30 cellular contexts compared by ENCODE assay signal in genomic region chrX:79452879-79453278, GRCh38.
DNase-seq lines count a peak whose midpoint lies in the region; ATAC-seq and TF ChIP-seq lines count a peak whose summit lies in the region.
"Had no signal": no experiment of that assay in that cellular context is flagged by ENCODE, and none has a peak within 500 bp of the region (broad histone marks: within the 10 kb centered on the region; RNA-seq: fewer than 3 reads in every experiment).

No MANE protein-coding gene starts in this region.

- TF ChIP-seq CTCF in Peyer's patch (IDR thresholded peaks at IDR 0.05) (no peak), left lung (IDR thresholded peaks at IDR 0.05) (no peak)

- DNase-seq in Caki2 (ENCODE audit: low read depth) = peak; percentile 31
- peak in 2 of 3 donors; percentile 41 to 48 for DNase-seq in Peyer's patch
- DNase-seq in left lung = no peak
- DNase-seq in foreskin melanocyte = no peak
- no peak for DNase-seq in SIG-M5 (lab: John Stamatoyannopoulos, UW)
- DNase-seq: activated B cell treated with CpG ODN at 0.5 μM for 24 hours; activated CD4-positive, alpha-beta T cell treated with anti-CD3 and anti-CD28 coated beads, Interleukin-2, amount 50 U/mL, for 1 hour; activated naive CD4-positive, alpha-beta T cell treated with Interleukin-2 at 50 U/mL for 16 hours; activated T-cell treated with anti-CD3 and anti-CD28 coated beads, Interleukin-2, amount 50 U/mL, for 48 hours; adrenal gland; brain microvascular endothelial cell; Caco-2; DND-41; erythroblast; heart left ventricle; mesenchymal stem cell; NCI-H1105; NCI-H1930; NCI-H524 treated with DMSO at 0.1 percent for 48 hours; NK-92 treated with Interleukin-12 subunit alpha and Interleukin-12 subunit beta, amount 100 ng/mL, for 24 hours; sigmoid colon; stimulated activated naive CD4-positive, alpha-beta T cell had no signal

- no peaks in the 10 kb centered on the region for H3K4me1 ChIP-seq in Peyer's patch
- H3K4me1 ChIP-seq in left lung = no peaks in the 10 kb centered on the region
- H3K4me1 ChIP-seq: adrenal gland, Caco-2, heart left ventricle, sigmoid colon, vagina had no signal

- intact Hi-C loops in left lung (cut with DNase I) = no loop called here

- H3K4me3 ChIP-seq in Peyer's patch (no peak overlapping the region), left lung (no peak overlapping the region)
- H3K4me3 ChIP-seq: adrenal gland, heart left ventricle, sigmoid colon, thoracic aorta, vagina had no signal

- ATAC-seq in GM19468 (IDR thresholded peaks at IDR 0.05; ENCODE audit: extremely low read depth, unreplicated experiment) (peak; percentile 37), left lung (peak; percentile 26), GM21447 (IDR thresholded peaks at IDR 0.05; ENCODE audit: unreplicated experiment) (no peak), GM21390 (IDR thresholded peaks at IDR 0.05; ENCODE audit: unreplicated experiment) (no peak)
- ATAC-seq: heart left ventricle had no signal

- H3K9me3 ChIP-seq in Peyer's patch (no peaks in the 10 kb centered on the region), left lung (no peaks in the 10 kb centered on the region)
- H3K9me3 ChIP-seq: adrenal gland, Caco-2, heart left ventricle, neutrophil, sigmoid colon, thoracic aorta, vagina had no signal

- H3K27me3 ChIP-seq in Peyer's patch (no peaks in the 10 kb centered on the region), left lung (no peaks in the 10 kb centered on the region)
- H3K27me3 ChIP-seq: adrenal gland, brain microvascular endothelial cell, neutrophil, sigmoid colon, vagina had no signal

- no peaks in the 10 kb centered on the region for H3K36me3 ChIP-seq in Peyer's patch
- H3K36me3 ChIP-seq in left lung = no peaks in the 10 kb centered on the region
- H3K36me3 ChIP-seq: adrenal gland, brain microvascular endothelial cell, heart left ventricle, neutrophil, sigmoid colon, thoracic aorta, vagina had no signal

- H3K27ac ChIP-seq in Peyer's patch (no peak overlapping the region), left lung (no peak overlapping the region)
- H3K27ac ChIP-seq: 22Rv1, adrenal gland, brain microvascular endothelial cell, C4-2B, heart left ventricle, neutrophil, sigmoid colon, thoracic aorta, vagina had no signal

- TF ChIP-seq POLR2A in Peyer's patch (IDR thresholded peaks at IDR 0.05) = no peak

- in situ Hi-C loops in Caki2 (cut with HindIII; ENCODE audit: low pct_unique_long_range_greater_than_20kb, low sequenced_read_pairs) = no loop called here

Comparison
In these comparisons a context has a peak if more than half of its experiments do, and no peak if none do; other contexts are left out.
1. DNase-seq: peak in Caki2 (single experiment) and Peyer's patch (2 of 3); none in left lung (0 of 2), foreskin melanocyte (single experiment) and SIG-M5 (single experiment).
2. ATAC-seq: peak in GM19468 (single experiment) and left lung (single experiment); none in GM21447 (single experiment) and GM21390 (single experiment).